ENCODE assay signal across 8 cellular contexts in genomic region chr15:69475769-69476358, GRCh38. TPM values are rescaled to one million over a fixed set of nuclear protein-coding genes. Genes with fewer than 3 reads are reported as not detected.
DNase-seq lines count a peak whose midpoint lies in the region; ATAC-seq and TF ChIP-seq lines count a peak whose summit lies in the region.

No MANE protein-coding gene starts in this region.

- TF ChIP-seq RAD21 in Ishikawa (IDR thresholded peaks at IDR 0.05; ENCODE audit: low read depth) = peak; percentile 97

- H3K36me3 Mint-ChIP-seq in Calu3 (ENCODE audit: insufficient read depth, unreplicated experiment) = peaks cover 6% of the 10 kb centered on the region
- H3K36me3 Mint-ChIP-seq in activated T-helper 2 cell treated with anti-CD3 and anti-CD28 coated beads, Interferon-gamma antibody, Interleukin-2, Interleukin-4, amounts not matched to agents 10 μg/mL and 5 μg/mL and 100 μg/mL, durations not matched to agents 14 hours and 24 hours and 36 hours (ENCODE audit: low read depth) = peaks cover 3% of the 10 kb centered on the region

- H3K27ac Mint-ChIP-seq in Calu3 (ENCODE audit: unreplicated experiment) = no peak overlapping the region
- no peak overlapping the region for H3K27ac Mint-ChIP-seq in activated T-helper 2 cell treated with anti-CD3 and anti-CD28 coated beads, Interferon-gamma antibody, Interleukin-2, Interleukin-4, amounts not matched to agents 10 μg/mL and 5 μg/mL and 100 μg/mL, durations not matched to agents 14 hours and 24 hours and 36 hours

- DNase-seq in Calu3 (peak; percentile 93), RWPE1 (ENCODE audit: low spot score) (peak; percentile 90), foreskin keratinocyte (peak in 1 of 2 donors; percentile 51), occipital lobe (lab: John Stamatoyannopoulos, UW) (peak; percentile 56), tibial nerve (ENCODE audit: low spot score in 2 of 2) (peak; percentile 72 to 92)
- peak; percentile 59 for DNase-seq in activated T-helper 2 cell treated with anti-CD3 and anti-CD28 coated beads, Interferon-gamma antibody, Interleukin-2, Interleukin-4, amounts not matched to agents 10 μg/mL and 5 μg/mL and 100 μg/mL, durations not matched to agents 14 hours and 24 hours and 36 hours (ENCODE audit: low spot score)

- no peak for TF ChIP-seq POLR2A in tibial nerve (IDR thresholded peaks at IDR 0.05)

- TF ChIP-seq EP300 in Ishikawa (IDR thresholded peaks at IDR 0.05; ENCODE audit: borderline replicate concordance) (no peak), tibial nerve (IDR thresholded peaks at IDR 0.05) (no peak)

- H3K27me3 Mint-ChIP-seq in Calu3 (ENCODE audit: unreplicated experiment) = no peaks in the 10 kb centered on the region
- peaks cover 23% of the 10 kb centered on the region for H3K27me3 Mint-ChIP-seq in activated T-helper 2 cell treated with anti-CD3 and anti-CD28 coated beads, Interferon-gamma antibody, Interleukin-2, Interleukin-4, amounts not matched to agents 10 μg/mL and 5 μg/mL and 100 μg/mL, durations not matched to agents 14 hours and 24 hours and 36 hours (ENCODE audit: low read depth)

- peak; percentile 68 for ATAC-seq in foreskin keratinocyte
- ATAC-seq in HG03521 (IDR thresholded peaks at IDR 0.05; ENCODE audit: unreplicated experiment) = no peak

- CTCF ChIA-PET in Calu3 (lab: Charles Lee) (interaction anchor here (0.7 to 1.3 kb wide), 4 partner anchors 13 to 103 kb away, joined by 4 to 8 read pairs (median 6); no protein-coding TSS in a partner anchor), RWPE1 (lab: Yijun Ruan, JAX) (interaction anchor here (0.6 to 1.0 kb wide), 10 partner anchors 8 to 1167 kb away, joined by 3 to 4 read pairs (median 3); no protein-coding TSS in a partner anchor)

- no peaks in the 10 kb centered on the region for H3K36me3 ChIP-seq in tibial nerve

- H3K4me1 ChIP-seq in foreskin keratinocyte (peaks cover 5% of the 10 kb centered on the region), tibial nerve (peaks cover 0 to 11% (median 2%) of the 10 kb centered on the region in 4 donors)

- peaks cover 0 to 7% (median 0%) of the 10 kb centered on the region in 4 donors for H3K9me3 ChIP-seq in tibial nerve

- H3K9me3 Mint-ChIP-seq in Calu3 (ENCODE audit: low read depth, unreplicated experiment) = peaks cover 3% of the 10 kb centered on the region
- peaks cover 7% of the 10 kb centered on the region for H3K9me3 Mint-ChIP-seq in activated T-helper 2 cell treated with anti-CD3 and anti-CD28 coated beads, Interferon-gamma antibody, Interleukin-2, Interleukin-4, amounts not matched to agents 10 μg/mL and 5 μg/mL and 100 μg/mL, durations not matched to agents 14 hours and 24 hours and 36 hours

- peak; percentile 97 for TF ChIP-seq CTCF in Calu3 (IDR thresholded peaks at IDR 0.05; ENCODE audit: unreplicated experiment)
- TF ChIP-seq CTCF in RWPE1 (conservative IDR thresholded peaks at IDR 0.05; ENCODE audit: low read depth) = peak; percentile 98
- TF ChIP-seq CTCF in foreskin keratinocyte (conservative IDR thresholded peaks at IDR 0.05) = peak; percentile 95
- TF ChIP-seq CTCF in tibial nerve (IDR thresholded peaks at IDR 0.05) = peak; percentile 90 to 98 (median 93)

- H3K4me1 Mint-ChIP-seq in Calu3 (ENCODE audit: low read depth, unreplicated experiment) = peaks cover 25% of the 10 kb centered on the region
- H3K4me1 Mint-ChIP-seq in activated T-helper 2 cell treated with anti-CD3 and anti-CD28 coated beads, Interferon-gamma antibody, Interleukin-2, Interleukin-4, amounts not matched to agents 10 μg/mL and 5 μg/mL and 100 μg/mL, durations not matched to agents 14 hours and 24 hours and 36 hours (ENCODE audit: low read depth) = peaks cover 2% of the 10 kb centered on the region

- H3K27me3 ChIP-seq in foreskin keratinocyte = peaks cover 15% of the 10 kb centered on the region
- no peaks in the 10 kb centered on the region for H3K27me3 ChIP-seq in tibial nerve

- no peak overlapping the region for H3K4me3 Mint-ChIP-seq in Calu3 (ENCODE audit: low read depth, unreplicated experiment)
- H3K4me3 Mint-ChIP-seq in activated T-helper 2 cell treated with anti-CD3 and anti-CD28 coated beads, Interferon-gamma antibody, Interleukin-2, Interleukin-4, amounts not matched to agents 10 μg/mL and 5 μg/mL and 100 μg/mL, durations not matched to agents 14 hours and 24 hours and 36 hours (ENCODE audit: low read depth) = no peak overlapping the region

- 32 to 36% methylated on average over 8 of the region's 8 CpGs for WGBS in tibial nerve, 2 donors

- BruUV-seq in Calu3 (replicated peaks; lab: Mats Ljungman, UMichigan) = no TSS peak

- no peak overlapping the region for H3K27ac ChIP-seq in RWPE1
- no peak overlapping the region for H3K27ac ChIP-seq in foreskin keratinocyte
- no peak overlapping the region for H3K27ac ChIP-seq in tibial nerve

- intact Hi-C loops in Calu3 (cut with micrococcal nuclease; ENCODE audit: unreplicated experiment) = loop anchor here (2.0 to 10.0 kb wide), 7 partner anchors 46 to 1011 kb away; partner anchors contain the start of gene TLE3
- intact Hi-C loops in activated T-helper 2 cell treated with anti-CD3 and anti-CD28 coated beads, Interferon-gamma antibody, Interleukin-2, Interleukin-4, amounts not matched to agents 10 μg/mL and 5 μg/mL and 100 μg/mL, durations not matched to agents 14 hours and 24 hours and 36 hours (cut with micrococcal nuclease) = loop anchor here (5.0 to 10.0 kb wide), 3 partner anchors 96 to 1249 kb away; no protein-coding TSS in a partner anchor

- POLR2A ChIA-PET in RWPE1 (lab: Yijun Ruan, JAX; ENCODE audit: low non-redundant PET) = no interaction called here

- no peak overlapping the region for H3K4me3 ChIP-seq in tibial nerve

TF ChIP-seq in Ishikawa, 13 proteins besides CTCF, POLR2A, EP300 and RAD21:
- TF ChIP-seq TEAD4 (IDR thresholded peaks at IDR 0.05) = no peak
- 0 out of 2 replicates have a peak, but pooled peaks have one; percentile 15 for TF ChIP-seq YY1 (IDR thresholded peaks at IDR 0.05; ENCODE audit: low read depth)
TF ChIP-seq in Ishikawa: peak in this region for 1.

RNA-seq across cellular contexts. Expression of gene RPLP1, which starts 23.2 kb away (rescaled TPM):
- total RNA-seq in Calu3 (2022) = 1,386 and 1,535 TPM in 2 replicates
- total RNA-seq in activated T-helper 2 cell treated with anti-CD3 and anti-CD28 coated beads, Interferon-gamma antibody, Interleukin-2, Interleukin-4, amounts not matched to agents 10 μg/mL and 5 μg/mL and 100 μg/mL, durations not matched to agents 14 hours and 24 hours and 36 hours = 1,844 and 1,891 TPM in 2 replicates
- 636 and 760 TPM in 2 replicates for total RNA-seq in foreskin keratinocyte
- 3,232 and 3,373 TPM in 2 replicates for polyA plus RNA-seq in foreskin keratinocyte
- 40.1 TPM for total RNA-seq in occipital lobe
- 100 to 1,000 TPM; 435 to 693 (median 620) TPM for total RNA-seq in tibial nerve

Comparison
In these comparisons a context has a peak if more than half of its experiments do, and no peak if none do; other contexts are left out.
1. RNA of gene RPLP1, which starts 23.2 kb away (total RNA-seq): 1,844 to 1,891 TPM in activated T-helper 2 cell treated with anti-CD3 and anti-CD28 coated beads, Interferon-gamma antibody, Interleukin-2, Interleukin-4, amounts not matched to agents 10 μg/mL and 5 μg/mL and 100 μg/mL, durations not matched to agents 14 hours and 24 hours and 36 hours, 1,386 to 1,535 TPM in Calu3, 636 to 760 TPM in foreskin keratinocyte and 435 to 693 TPM in tibial nerve; 40.1 TPM in occipital lobe (single experiment); every median in the first group is over 10 times any median in the second.
2. Peak in every context shown above with its lines, with median percentiles within 50 percentile points of each other: CTCF ChIP-seq.